ENCODE assay signal across 15 cellular contexts in the genomic region with DNA sequence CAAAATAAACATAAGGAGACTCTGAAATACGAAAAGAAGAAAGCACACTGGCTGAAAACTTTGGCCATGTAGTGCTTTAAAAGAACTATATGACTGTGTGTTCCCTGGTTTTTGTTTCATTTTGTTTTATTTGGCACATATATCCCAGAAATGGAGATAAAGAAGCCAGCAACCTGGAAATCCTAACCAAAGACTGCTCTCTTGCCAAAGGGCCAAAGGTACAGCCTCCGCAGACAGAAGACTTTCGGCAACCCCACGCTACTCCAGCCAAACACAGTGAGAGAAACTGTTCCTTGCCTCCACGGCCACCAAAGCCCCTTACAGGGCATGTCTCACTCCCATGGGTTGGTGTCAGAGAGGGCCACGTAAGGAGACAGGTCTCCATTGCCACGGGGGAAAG.
A peak's percentile ranks its signal among the peaks of the same experiment; 100 is the strongest.
DNase-seq lines count a peak whose midpoint lies in the region; ATAC-seq and TF ChIP-seq lines count a peak whose summit lies in the region.
"Had no signal": no experiment of that assay in that cellular context is flagged by ENCODE, and none has a peak within 500 bp of the region (broad histone marks: within the 10 kb centered on the region; RNA-seq: fewer than 3 reads in every experiment).

No MANE protein-coding gene starts in this region.

- H4K20me1 ChIP-seq in GM23338 (replicated peaks; ENCODE audit: insufficient read depth), result no peaks in the 10 kb centered on the region
- no peaks in the 10 kb centered on the region for H4K20me1 ChIP-seq in PC-9 (ENCODE audit: insufficient read depth)
- no peaks in the 10 kb centered on the region for H4K20me1 ChIP-seq in PC-3 (ENCODE audit: low read length)

- H2AFZ ChIP-seq in GM23338 (no peak overlapping the region), PC-9 (no peak overlapping the region), PC-3 (ENCODE audit: low read length) (no peak overlapping the region)

- TF ChIP-seq POLR2A in spleen (IDR thresholded peaks at IDR 0.05) (no peak), tibial nerve (IDR thresholded peaks at IDR 0.05) (no peak)

- peaks cover 31% of the 10 kb centered on the region for H3K4me1 Mint-ChIP-seq in GM23338
- H3K4me1 Mint-ChIP-seq: CD4-positive, CD25-positive, alpha-beta regulatory T cell had no signal

- peaks cover 13% of the 10 kb centered on the region for H3K9me3 Mint-ChIP-seq in GM23338

- H3K9me3 ChIP-seq in spleen, result peaks cover 0 to 5% (median 0%) of the 10 kb centered on the region in 8 donors
- H3K9me3 ChIP-seq in PC-9 (ENCODE audit: insufficient read depth, low read depth), result no peaks in the 10 kb centered on the region
- no peaks in the 10 kb centered on the region for H3K9me3 ChIP-seq in PC-3 (ENCODE audit: low read length)
- H3K9me3 ChIP-seq in tibial nerve, result no peaks in the 10 kb centered on the region
- H3K9me3 ChIP-seq: Caco-2 had no signal

- no peak for TF ChIP-seq EP300 in tibial nerve (IDR thresholded peaks at IDR 0.05)

- no peaks in the 10 kb centered on the region for H3K27me3 Mint-ChIP-seq in GM23338 (ENCODE audit: insufficient read depth, low read depth, poor library complexity)
- H3K27me3 Mint-ChIP-seq: CD4-positive, CD25-positive, alpha-beta regulatory T cell had no signal

- TF ChIP-seq CTCF in GM23338 (conservative IDR thresholded peaks at IDR 0.05; ENCODE audit: low read depth in 2 of 2) (no peak), spleen (IDR thresholded peaks at IDR 0.05 in 8 of 11, conservative IDR thresholded peaks at IDR 0.05 in 3 of 11) (no peak), PC-9 (conservative IDR thresholded peaks at IDR 0.05) (no peak), PC-3 (conservative IDR thresholded peaks at IDR 0.05; ENCODE audit: low read depth, low read length) (no peak), tibial nerve (IDR thresholded peaks at IDR 0.05) (no peak)

- H3K27me3 ChIP-seq in GM23338 (ENCODE audit: insufficient read depth) (no peaks in the 10 kb centered on the region), spleen (replicated peaks in 1 of 7) (no peaks in the 10 kb centered on the region), PC-9 (ENCODE audit: insufficient read depth, low read depth) (no peaks in the 10 kb centered on the region), PC-3 (ENCODE audit: low read length) (no peaks in the 10 kb centered on the region), tibial nerve (no peaks in the 10 kb centered on the region)

- ATAC-seq in GM23338 (no peak), left lobe of liver (peak; percentile 83), PC-3 (no peak)
- ATAC-seq: CD8-positive, alpha-beta T cell; HCT116 had no signal

- intact Hi-C loops in spleen (cut with DNase I; ENCODE audit: low total_unique reads) (no loop called here), PC-9 (cut with micrococcal nuclease; ENCODE audit: unreplicated experiment) (no loop called here), PC-3 (cut with micrococcal nuclease) (no loop called here)

- no peaks in the 10 kb centered on the region for H3F3A ChIP-seq in GM23338 (replicated peaks; ENCODE audit: low read depth)
- H3F3A ChIP-seq in PC-9 (ENCODE audit: insufficient read depth, low read depth), result no peaks in the 10 kb centered on the region
- H3F3A ChIP-seq in PC-3 (ENCODE audit: low read length, unreplicated experiment), result no peaks in the 10 kb centered on the region

- POLR2A ChIA-PET in PC-9 (lab: Charles Lee; ENCODE audit: unreplicated experiment) (no interaction called here), PC-3 (lab: Charles Lee; ENCODE audit: unreplicated experiment) (no interaction called here)

- H3K4me3 Mint-ChIP-seq in GM23338, result no peak overlapping the region
- H3K4me3 Mint-ChIP-seq: CD4-positive, CD25-positive, alpha-beta regulatory T cell; CD8-positive, alpha-beta T cell; H9 had no signal

- no peak overlapping the region for H3K9ac ChIP-seq in PC-3 (ENCODE audit: low read length)

- no peak overlapping the region for H3K27ac ChIP-seq in GM23338 (ENCODE audit: low read depth)
- H3K27ac ChIP-seq in spleen, result no peak overlapping the region
- no peak overlapping the region for H3K27ac ChIP-seq in PC-9
- H3K27ac ChIP-seq in PC-3 (ENCODE audit: low read length), result no peak overlapping the region
- H3K27ac ChIP-seq in tibial nerve, result no peak overlapping the region

- H3K36me3 Mint-ChIP-seq in GM23338 (ENCODE audit: low read depth), result peaks cover 30% of the 10 kb centered on the region
- H3K36me3 Mint-ChIP-seq: CD4-positive, CD25-positive, alpha-beta regulatory T cell; CD8-positive, alpha-beta T cell had no signal

- H3K9me2 ChIP-seq in GM23338 (ENCODE audit: insufficient read depth) (0 out of 2 replicates have a peak, but pooled peaks cover 3% of the 10 kb centered on the region), PC-9 (ENCODE audit: insufficient read depth) (no peaks in the 10 kb centered on the region), PC-3 (replicated peaks; ENCODE audit: low read length) (no peaks in the 10 kb centered on the region)

- H3K4me3 ChIP-seq in GM23338 (no peak overlapping the region), spleen (no peak overlapping the region), PC-9 (no peak overlapping the region), PC-3 (ENCODE audit: low read length) (no peak overlapping the region), tibial nerve (no peak overlapping the region)

- H3K4me2 ChIP-seq in GM23338, result no peak overlapping the region
- H3K4me2 ChIP-seq in PC-9, result no peak overlapping the region
- H3K4me2 ChIP-seq in PC-3 (ENCODE audit: low read length), result no peak overlapping the region

- H3K27ac Mint-ChIP-seq in GM23338, result peak overlapping the region; percentile 23; the same call in 1 of the 2 replicates
- H3K27ac Mint-ChIP-seq: CD4-positive, CD25-positive, alpha-beta regulatory T cell; CD8-positive, alpha-beta T cell; H9 had no signal

- H3K79me2 ChIP-seq in GM23338 (replicated peaks; ENCODE audit: insufficient read depth) (no peaks in the 10 kb centered on the region), PC-9 (ENCODE audit: low read depth) (peaks cover 51% of the 10 kb centered on the region), PC-3 (ENCODE audit: low read length) (no peaks in the 10 kb centered on the region)

- CTCF ChIA-PET in PC-9 (lab: Charles Lee), result no interaction called here
- CTCF ChIA-PET in PC-3 (lab: Charles Lee), result no interaction called here

- H3K36me3 ChIP-seq in GM23338 (ENCODE audit: insufficient read depth), result no peaks in the 10 kb centered on the region
- H3K36me3 ChIP-seq in spleen, result no peaks in the 10 kb centered on the region
- peaks cover 31% of the 10 kb centered on the region for H3K36me3 ChIP-seq in PC-9 (ENCODE audit: low read depth)
- no peaks in the 10 kb centered on the region for H3K36me3 ChIP-seq in PC-3 (ENCODE audit: low read depth, low read length)
- no peaks in the 10 kb centered on the region for H3K36me3 ChIP-seq in tibial nerve

- H3K4me1 ChIP-seq in GM23338 (ENCODE audit: insufficient read depth) (peaks cover 13% of the 10 kb centered on the region), spleen (no peaks in the 10 kb centered on the region), PC-9 (replicated peaks; ENCODE audit: insufficient read depth) (no peaks in the 10 kb centered on the region), PC-3 (ENCODE audit: insufficient read depth, low read length) (no peaks in the 10 kb centered on the region), tibial nerve (no peaks in the 10 kb centered on the region)
- H3K4me1 ChIP-seq: Caco-2 had no signal

- BruUV-seq in PC-9 (replicated peaks; lab: Mats Ljungman, UMichigan) (no TSS peak), PC-3 (replicated peaks; lab: Mats Ljungman, UMichigan) (no TSS peak)

- no peak for DNase-seq in GM23338 (ENCODE audit: low spot score)
- DNase-seq in astrocyte of the hippocampus (ENCODE audit: low read depth, low spot score), result peak; percentile 2
- no peak for DNase-seq in left lobe of liver (ENCODE audit: low spot score)
- peak; percentile 48 for DNase-seq in spleen
- DNase-seq in PC-9, result no peak
- no peak for DNase-seq in PC-3
- no peak for DNase-seq in tibial nerve (ENCODE audit: low spot score in 2 of 2)
- DNase-seq: C1 segment of cervical spinal cord; Caco-2; CD4-positive, CD25-positive, alpha-beta regulatory T cell; CD8-positive, alpha-beta T cell; DMS153; DND-41; H9 had no signal

- WGBS in spleen, 5 donors, result 78 to 86% (median 84%) methylated on average over 6 to 7 of the region's 7 CpGs
- WGBS in tibial nerve, 2 donors, result 80 to 86% methylated on average over 7 of the region's 7 CpGs

TF ChIP-seq in GM23338, 12 proteins besides CTCF, POLR2A, EP300 and RAD21 (continues in another document):
- TF ChIP-seq, protein P1, sequence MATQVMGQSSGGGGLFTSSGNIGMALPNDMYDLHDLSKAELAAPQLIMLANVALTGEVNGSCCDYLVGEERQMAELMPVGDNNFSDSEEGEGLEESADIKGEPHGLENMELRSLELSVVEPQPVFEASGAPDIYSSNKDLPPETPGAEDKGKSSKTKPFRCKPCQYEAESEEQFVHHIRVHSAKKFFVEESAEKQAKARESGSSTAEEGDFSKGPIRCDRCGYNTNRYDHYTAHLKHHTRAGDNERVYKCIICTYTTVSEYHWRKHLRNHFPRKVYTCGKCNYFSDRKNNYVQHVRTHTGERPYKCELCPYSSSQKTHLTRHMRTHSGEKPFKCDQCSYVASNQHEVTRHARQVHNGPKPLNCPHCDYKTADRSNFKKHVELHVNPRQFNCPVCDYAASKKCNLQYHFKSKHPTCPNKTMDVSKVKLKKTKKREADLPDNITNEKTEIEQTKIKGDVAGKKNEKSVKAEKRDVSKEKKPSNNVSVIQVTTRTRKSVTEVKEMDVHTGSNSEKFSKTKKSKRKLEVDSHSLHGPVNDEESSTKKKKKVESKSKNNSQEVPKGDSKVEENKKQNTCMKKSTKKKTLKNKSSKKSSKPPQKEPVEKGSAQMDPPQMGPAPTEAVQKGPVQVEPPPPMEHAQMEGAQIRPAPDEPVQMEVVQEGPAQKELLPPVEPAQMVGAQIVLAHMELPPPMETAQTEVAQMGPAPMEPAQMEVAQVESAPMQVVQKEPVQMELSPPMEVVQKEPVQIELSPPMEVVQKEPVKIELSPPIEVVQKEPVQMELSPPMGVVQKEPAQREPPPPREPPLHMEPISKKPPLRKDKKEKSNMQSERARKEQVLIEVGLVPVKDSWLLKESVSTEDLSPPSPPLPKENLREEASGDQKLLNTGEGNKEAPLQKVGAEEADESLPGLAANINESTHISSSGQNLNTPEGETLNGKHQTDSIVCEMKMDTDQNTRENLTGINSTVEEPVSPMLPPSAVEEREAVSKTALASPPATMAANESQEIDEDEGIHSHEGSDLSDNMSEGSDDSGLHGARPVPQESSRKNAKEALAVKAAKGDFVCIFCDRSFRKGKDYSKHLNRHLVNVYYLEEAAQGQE (IDR thresholded peaks at IDR 0.05; ENCODE audit: unreplicated experiment), result no peak
- no peak for TF ChIP-seq STAT1 (IDR thresholded peaks at IDR 0.05; ENCODE audit: unreplicated experiment)
- TF ChIP-seq NANOG (IDR thresholded peaks at IDR 0.05; ENCODE audit: borderline replicate concordance), result no peak

Comparison
In these comparisons a context has a peak if more than half of its experiments do, and no peak if none do; other contexts are left out.
1. DNase-seq: peak in astrocyte of the hippocampus (single experiment) and spleen (single experiment); none in GM23338 (single experiment), left lobe of liver (single experiment), PC-9 (0 of 2), PC-3 (single experiment) and tibial nerve (0 of 2).